Comparison of ENCODE assay signal across 8 cellular contexts in the genomic region with DNA sequence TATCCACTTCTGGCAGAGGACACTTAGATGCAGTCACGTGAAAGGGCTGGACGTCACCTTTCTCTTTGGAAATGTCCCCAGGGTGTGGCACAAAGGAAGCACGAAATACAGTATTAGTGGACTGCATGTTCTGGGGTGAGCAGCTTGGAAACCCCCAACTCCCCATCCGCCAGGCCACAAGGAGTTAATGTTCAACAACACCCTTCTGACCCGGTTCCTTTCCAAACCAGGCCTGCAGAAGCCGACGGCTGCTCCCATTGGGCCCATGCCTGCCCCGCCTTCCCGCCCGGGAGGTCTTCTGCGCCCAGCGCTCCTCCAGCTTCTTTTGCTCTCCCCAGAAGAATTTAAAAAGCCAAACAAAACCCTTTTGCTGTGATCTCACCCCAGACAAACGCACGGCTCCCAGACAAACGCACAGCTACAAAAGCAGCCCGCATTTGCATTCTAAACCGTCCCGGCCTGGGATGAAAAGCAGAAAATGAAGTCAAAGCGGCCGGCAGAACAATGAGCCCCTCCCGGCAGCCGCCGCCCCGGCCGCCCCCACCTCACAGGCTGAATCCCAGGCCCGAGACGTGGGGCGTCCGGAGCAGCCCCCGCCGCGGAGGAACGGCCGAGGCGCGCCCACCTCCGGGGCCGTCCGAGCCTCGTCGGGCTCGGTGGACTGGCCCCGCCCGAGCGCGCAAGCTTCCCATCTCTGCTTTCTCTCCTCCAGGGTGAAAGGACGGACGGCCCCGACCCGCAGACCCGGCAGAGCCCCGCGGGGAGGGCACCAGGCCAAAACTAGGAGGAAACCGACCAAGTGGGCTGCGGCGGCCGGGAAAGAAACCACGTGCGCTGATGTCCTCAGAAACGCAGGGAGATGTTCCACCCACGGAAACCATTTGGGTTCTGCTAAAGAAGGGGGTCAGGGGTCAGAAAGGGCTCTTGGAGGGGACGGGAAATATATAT.
DNase-seq lines count a peak whose midpoint lies in the region; ATAC-seq and TF ChIP-seq lines count a peak whose summit lies in the region.

No MANE protein-coding gene starts in this region.

- H3K27me3 ChIP-seq in HUES64 (ENCODE audit: insufficient read depth, low read length) (peaks cover 10% of the 10 kb centered on the region; the same call in 1 of the 2 replicates), mesendoderm (ENCODE audit: insufficient read depth, low read length, poor library complexity) (no peaks in the 10 kb centered on the region), upper lobe of right lung (no peaks in the 10 kb centered on the region)

- peak overlapping the region; percentile 90 for H3K4ac ChIP-seq in mesendoderm (ENCODE audit: low read depth, low read length)

- H4K8ac ChIP-seq in mesendoderm (ENCODE audit: low read depth, low read length) = no peak overlapping the region

- H3K23ac ChIP-seq in mesendoderm (ENCODE audit: low read length) = no peak overlapping the region

- H3K79me1 ChIP-seq in mesendoderm (ENCODE audit: low read length) = no peaks in the 10 kb centered on the region

- POLR2A ChIA-PET in AG04449 (lab: Yijun Ruan, JAX) = interaction anchor here (0.8 kb wide), 1 partner anchor 102 kb away, joined by 3 read pairs; the partner anchor contains the start of gene PLPP3

- no peak overlapping the region for H2BK5ac ChIP-seq in mesendoderm (ENCODE audit: low read length)

- H3K9me3 ChIP-seq in HUES64 (ENCODE audit: insufficient read depth, low read depth, low read length) = no peaks in the 10 kb centered on the region
- H3K9me3 ChIP-seq in upper lobe of right lung = no peaks in the 10 kb centered on the region

- peak overlapping the region; percentile 56 for H3K9ac ChIP-seq in HUES64 (ENCODE audit: low read depth, low read length)
- H3K9ac ChIP-seq in mesendoderm (ENCODE audit: low read length) = peak overlapping the region; percentile 45

- H4K5ac ChIP-seq in mesendoderm (ENCODE audit: low read length) = no peak overlapping the region

- peak overlapping the region; percentile 90 for H2BK120ac ChIP-seq in mesendoderm (ENCODE audit: low read depth, low read length)

- peak overlapping the region; percentile 68 for H3K56ac ChIP-seq in mesendoderm (ENCODE audit: low read length)

- H2BK15ac ChIP-seq in mesendoderm (replicated peaks; ENCODE audit: low read depth) = peak overlapping the region; percentile 41

- H3K4me1 ChIP-seq in HUES64 (ENCODE audit: insufficient read depth, low read length) (peaks cover 12% of the 10 kb centered on the region), mesendoderm (ENCODE audit: control insufficient read depth, low read depth, low read length) (no peaks in the 10 kb centered on the region), upper lobe of right lung (peaks cover 11% of the 10 kb centered on the region)

- H3K27ac ChIP-seq in HUES64 (ENCODE audit: low read depth, low read length) (peak overlapping the region; percentile 81; the same call in 1 of the 2 replicates), mesendoderm (ENCODE audit: low read depth, low read length) (peak overlapping the region; percentile 53), upper lobe of right lung (peak overlapping the region; percentile 92)

- peak; percentile 89 for ATAC-seq in upper lobe of right lung
- ATAC-seq in HG03469 (IDR thresholded peaks at IDR 0.05; ENCODE audit: unreplicated experiment) = no peak
- ATAC-seq in HG03460 (IDR thresholded peaks at IDR 0.05; ENCODE audit: unreplicated experiment) = no peak

- DNase-seq in AG04449 (ENCODE audit: low read depth, low spot score) = no peak
- DNase-seq in epithelial cell of esophagus (ENCODE audit: low read depth) = no peak
- peak; percentile 69 for DNase-seq in mesendoderm
- peak; percentile 89 for DNase-seq in upper lobe of right lung
- DNase-seq in NCI-H2107 treated with DMSO at 0.1 percent for 48 hours (lab: John Stamatoyannopoulos, UW; ENCODE audit: unreplicated experiment) = no peak

- peak overlapping the region; percentile 40 for H3K4me2 ChIP-seq in mesendoderm (ENCODE audit: low read length)

- no peak overlapping the region for H2AK5ac ChIP-seq in mesendoderm (ENCODE audit: low read length)

- peak overlapping the region; percentile 93 for H3K18ac ChIP-seq in mesendoderm (ENCODE audit: low read length)

- peak overlapping the region; percentile 57 for H3K4me3 ChIP-seq in AG04449 (ENCODE audit: low read depth, low read length)
- peak overlapping the region; percentile 53 for H3K4me3 ChIP-seq in HUES64 (ENCODE audit: low read length)
- peak overlapping the region; percentile 18 for H3K4me3 ChIP-seq in epithelial cell of esophagus (ENCODE audit: low read length)
- peak overlapping the region; percentile 4 for H3K4me3 ChIP-seq in mesendoderm (ENCODE audit: low read length)
- peak overlapping the region; percentile 57 for H3K4me3 ChIP-seq in upper lobe of right lung

- H3K36me3 ChIP-seq in HUES64 (ENCODE audit: insufficient read depth, low read length) (no peaks in the 10 kb centered on the region), mesendoderm (ENCODE audit: control insufficient read depth, insufficient read depth, low read length) (no peaks in the 10 kb centered on the region), upper lobe of right lung (no peaks in the 10 kb centered on the region)

- 4% methylated on average over 61 of the region's 62 CpGs for WGBS in HUES64
- WGBS in mesendoderm (ENCODE audit: extremely low coverage, insufficient coverage, low lambda C conversion rate) = no CpG with 5 or more reads among the region's 62 CpGs

- CTCF ChIA-PET in AG04449 (lab: Yijun Ruan, JAX) = interaction anchor here (0.5 kb wide), 1 partner anchor 102 kb away, joined by 3 read pairs; no protein-coding TSS in a partner anchor

- intact Hi-C loops in upper lobe of right lung (cut with DNase I) = no loop called here

- TF ChIP-seq CTCF in AG04449 (IDR thresholded peaks at IDR 0.05; ENCODE audit: insufficient read depth, low read length, missing control alignments) = no peak
- TF ChIP-seq CTCF in epithelial cell of esophagus (IDR thresholded peaks at IDR 0.05; ENCODE audit: insufficient read depth, low read depth, low read length, missing control alignments) = no peak
- no peak for TF ChIP-seq CTCF in upper lobe of right lung (IDR thresholded peaks at IDR 0.05)

- no peaks in the 10 kb centered on the region for H3K79me2 ChIP-seq in mesendoderm (ENCODE audit: control insufficient read depth, insufficient read depth, low read length)

Comparison
In these comparisons a context has a peak if more than half of its experiments do, and no peak if none do; other contexts are left out.
1. DNase-seq: peak in mesendoderm (single experiment) and upper lobe of right lung (single experiment); none in AG04449 (single experiment), epithelial cell of esophagus (single experiment) and NCI-H2107 treated with DMSO at 0.1 percent for 48 hours (single experiment).
2. H3K4me3 ChIP-seq: peak in every context shown above with its lines; median percentile 57 in AG04449; 57 in upper lobe of right lung; 53 in HUES64; 18 in epithelial cell of esophagus; 4 in mesendoderm.
3. Peak in every context shown above with its lines, with median percentiles within 50 percentile points of each other: H3K27ac ChIP-seq.